ENCODE assay signal across 5 cellular contexts in the genomic region with DNA sequence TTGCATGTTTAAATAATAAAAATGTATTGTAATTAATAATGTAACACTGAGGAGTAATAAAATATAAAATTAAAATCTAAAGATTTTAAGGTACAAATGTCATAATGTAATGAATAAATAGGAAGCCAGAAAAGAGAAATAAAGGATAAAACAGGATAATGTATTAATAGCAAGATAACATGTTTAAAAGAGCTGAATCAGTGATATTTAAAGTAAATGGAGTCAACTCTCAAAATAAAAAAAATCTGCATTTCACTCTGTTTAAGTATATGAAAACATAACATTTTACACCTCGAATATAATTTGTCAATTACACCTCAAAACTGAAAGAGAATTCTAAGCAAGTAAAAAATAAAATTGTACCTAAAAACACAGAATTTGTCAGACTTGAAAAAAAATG.
"Had no signal": no experiment of that assay in that cellular context is flagged by ENCODE, and none has a peak within 500 bp of the region (broad histone marks: within the 10 kb centered on the region; RNA-seq: fewer than 3 reads in every experiment).

No MANE protein-coding gene starts in this region.

- DNase-seq: GM23248, GOT3, H7, HFFc6, KG1 had no signal
